In genomic region chr5:139709587-139710369, GRCh38 we compare ENCODE assay signal across 8 cellular contexts.
DNase-seq lines count a peak whose midpoint lies in the region; ATAC-seq, FAIRE-seq and TF ChIP-seq lines count a peak whose summit lies in the region.

No MANE protein-coding gene starts in this region.

- peak overlapping the region; percentile 23 for H2AFZ ChIP-seq in astrocyte (ENCODE audit: low read depth, low read length)

- no peaks in the 10 kb centered on the region for H3K27me3 ChIP-seq in astrocyte (ENCODE audit: insufficient read depth, low read length)

- peak; percentile 21 for DNase-seq in stimulated activated CD4-positive, alpha-beta T cell treated with anti-CD3 and anti-CD28 coated beads, Interleukin-4, amount 100 ng/mL, for 1 hour
- no peak for DNase-seq in stimulated activated CD4-positive, alpha-beta T cell treated with anti-CD3 and anti-CD28 coated beads, Interleukin-4, amount 100 ng/mL, for 24 hours
- DNase-seq in astrocyte (ENCODE audit: low read depth) (no peak), islet precursor cell (peak; percentile 79), NCI-H1105 treated with DMSO at 0.1 percent for 48 hours (lab: John Stamatoyannopoulos, UW) (no peak), SW 1271 (lab: John Stamatoyannopoulos, UW) (no peak)
- DNase-seq in stimulated activated naive CD8-positive, alpha-beta T cell treated with anti-CD3 and anti-CD28 coated beads, Interleukin-15, amount 100 ng/mL, for 72 hours: peak in 1 of 2 donors; percentile 27

- H3K79me2 ChIP-seq in astrocyte (ENCODE audit: insufficient read depth, low read length): no peaks in the 10 kb centered on the region

- peaks cover 6% of the 10 kb centered on the region for H3K36me3 Mint-ChIP-seq in astrocyte (ENCODE audit: low read depth, unreplicated experiment)

- peaks cover 27% of the 10 kb centered on the region for H3K4me1 ChIP-seq in astrocyte (ENCODE audit: insufficient read depth, low read length)

- H3K27me3 Mint-ChIP-seq in astrocyte (ENCODE audit: low read depth, unreplicated experiment): no peaks in the 10 kb centered on the region
- no peaks in the 10 kb centered on the region for H3K27me3 Mint-ChIP-seq in stimulated activated naive CD8-positive, alpha-beta T cell treated with anti-CD3 and anti-CD28 coated beads, Interleukin-15, amount 100 ng/mL, for 72 hours

- peak overlapping the region; percentile 71 for H3K27ac ChIP-seq in astrocyte (ENCODE audit: low read depth, low read length)

- peaks cover 4% of the 10 kb centered on the region for H3K9me3 Mint-ChIP-seq in astrocyte (ENCODE audit: unreplicated experiment)
- no peaks in the 10 kb centered on the region for H3K9me3 Mint-ChIP-seq in stimulated activated naive CD8-positive, alpha-beta T cell treated with anti-CD3 and anti-CD28 coated beads, Interleukin-15, amount 100 ng/mL, for 72 hours

- no peak for FAIRE-seq in astrocyte (lab: Jason Lieb, UNC)

- peaks cover 40% of the 10 kb centered on the region for H3K4me1 Mint-ChIP-seq in astrocyte (ENCODE audit: low read depth, unreplicated experiment)
- peaks cover 66% of the 10 kb centered on the region for H3K4me1 Mint-ChIP-seq in stimulated activated naive CD8-positive, alpha-beta T cell treated with anti-CD3 and anti-CD28 coated beads, Interleukin-15, amount 100 ng/mL, for 72 hours

- H3K9ac ChIP-seq in astrocyte (ENCODE audit: low read length): peak overlapping the region; percentile 72

- H3K4me2 ChIP-seq in astrocyte (ENCODE audit: low read length): peak overlapping the region; percentile 89

- H3K36me3 ChIP-seq in astrocyte (ENCODE audit: insufficient read depth, low read length): no peaks in the 10 kb centered on the region

- no peaks in the 10 kb centered on the region for H3K9me3 ChIP-seq in astrocyte (ENCODE audit: insufficient read depth, low read depth, low read length)

- H3K4me3 ChIP-seq in astrocyte (ENCODE audit: insufficient read depth, low read depth, low read length): no peak overlapping the region

- peak overlapping the region; percentile 94 for H3K27ac Mint-ChIP-seq in astrocyte (ENCODE audit: unreplicated experiment)
- H3K27ac Mint-ChIP-seq in stimulated activated naive CD8-positive, alpha-beta T cell treated with anti-CD3 and anti-CD28 coated beads, Interleukin-15, amount 100 ng/mL, for 72 hours: peak overlapping the region; percentile 12 to 49

- no peak for TF ChIP-seq CTCF in astrocyte (IDR thresholded peaks at IDR 0.05; ENCODE audit: insufficient read depth, low read depth, low read length)

- H3K4me3 Mint-ChIP-seq in astrocyte (ENCODE audit: unreplicated experiment): peak overlapping the region; percentile 71
- peak overlapping the region; percentile 64 to 74 for H3K4me3 Mint-ChIP-seq in stimulated activated naive CD8-positive, alpha-beta T cell treated with anti-CD3 and anti-CD28 coated beads, Interleukin-15, amount 100 ng/mL, for 72 hours

- H4K20me1 ChIP-seq in astrocyte (ENCODE audit: insufficient read depth, low read length): no peaks in the 10 kb centered on the region

- ATAC-seq in stimulated activated naive CD8-positive, alpha-beta T cell treated with anti-CD3 and anti-CD28 coated beads, Interleukin-15, amount 100 ng/mL, for 72 hours: peak; percentile 32
- ATAC-seq in HG03457 (IDR thresholded peaks at IDR 0.05; ENCODE audit: unreplicated experiment): no peak

Comparison
In these comparisons a context has a peak if more than half of its experiments do, and no peak if none do; other contexts are left out.
1. DNase-seq: peak in stimulated activated CD4-positive, alpha-beta T cell treated with anti-CD3 and anti-CD28 coated beads, Interleukin-4, amount 100 ng/mL, for 1 hour (single experiment) and islet precursor cell (single experiment); none in stimulated activated CD4-positive, alpha-beta T cell treated with anti-CD3 and anti-CD28 coated beads, Interleukin-4, amount 100 ng/mL, for 24 hours (single experiment), astrocyte (single experiment), NCI-H1105 treated with DMSO at 0.1 percent for 48 hours (single experiment) and SW 1271 (0 of 2).